ENCODE assay signal across 18 cellular contexts in the genomic region with DNA sequence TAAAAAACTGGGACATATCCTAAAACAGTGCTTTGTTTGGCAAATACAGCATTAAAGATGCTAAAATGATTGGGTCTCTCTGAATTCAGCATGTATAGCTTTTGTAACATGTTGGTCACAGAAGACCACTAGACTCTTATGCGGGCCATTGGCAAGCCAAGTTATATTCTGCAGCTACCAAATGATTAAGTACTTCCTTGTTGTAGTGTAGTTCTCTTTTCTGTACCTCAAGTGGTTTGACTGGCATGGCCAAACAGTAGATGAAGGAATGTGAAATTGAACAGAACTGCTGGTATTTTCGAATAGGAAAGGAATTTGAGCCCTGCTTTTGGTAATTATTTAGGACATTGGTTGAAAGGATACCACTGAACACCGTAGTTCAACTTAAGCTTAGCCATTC.
"Had no signal": no experiment of that assay in that cellular context is flagged by ENCODE, and none has a peak within 500 bp of the region (broad histone marks: within the 10 kb centered on the region; RNA-seq: fewer than 3 reads in every experiment).

No MANE protein-coding gene starts in this region.

- DNase-seq: activated B cell treated with CpG ODN at 0.5 μM for 24 hours; activated CD4-positive, alpha-beta T cell treated with anti-CD3 and anti-CD28 coated beads, Interleukin-2, amount 10 ng/mL, durations not matched to agents 7 days and 5 days; activated naive CD4-positive, alpha-beta T cell treated with anti-CD3 and anti-CD28 coated beads, Interleukin-2, amount 10 ng/mL, durations not matched to agents 7 days and 5 days; amniotic stem cell; brain microvascular endothelial cell; posterior cingulate gyrus; right cardiac atrium; stimulated activated CD4-positive, alpha-beta T cell treated with anti-CD3 and anti-CD28 coated beads, Interleukin-12 subunit alpha, Interleukin-12 subunit beta, amount 100 ng/mL, for 4 hours; stimulated activated CD4-positive, alpha-beta T cell treated with anti-CD3 and anti-CD28 coated beads, Interleukin-4, amount 100 ng/mL, for 1 hour; stimulated activated CD8-positive, alpha-beta memory T cell treated with anti-CD3 and anti-CD28 coated beads, Interleukin-4, amount 100 ng/mL, for 48 hours had no signal

- FAIRE-seq: keratinocyte, TTC549 had no signal

- H3K4me3 ChIP-seq: gastroesophageal sphincter had no signal

- ATAC-seq: gastroesophageal sphincter, right cardiac atrium had no signal

- H3K4me3 Mint-ChIP-seq: activated B cell treated with CpG ODN at 0.5 μM for 24 hours; activated CD4-positive, alpha-beta T cell treated with anti-CD3 and anti-CD28 coated beads, Interleukin-2, amount 10 ng/mL, durations not matched to agents 7 days and 5 days; activated naive CD4-positive, alpha-beta T cell treated with anti-CD3 and anti-CD28 coated beads, Interleukin-2, amount 10 ng/mL, durations not matched to agents 7 days and 5 days; dendritic cell treated with granulocyte-macrophage colony-stimulating factor and Interleukin-4, amounts not matched to agents 40 ng/mL and 50 ng/mL, for 4 days; mesothelial cell of epicardium; stimulated activated naive CD8-positive, alpha-beta T cell treated with anti-CD3 and anti-CD28 coated beads, Interleukin-15, Interleukin-2, amounts not matched to agents 100 ng/mL and 50 ng/mL, for 24 hours; T-helper 1 cell treated with Interleukin-12 subunit alpha and Interleukin-12 subunit beta and Interleukin-4 antibody, amounts not matched to agents 30 μg/mL and 1 μg/mL, for 36 hours had no signal

- H3K36me3 Mint-ChIP-seq: activated naive CD4-positive, alpha-beta T cell treated with anti-CD3 and anti-CD28 coated beads, Interleukin-2, amount 10 ng/mL, durations not matched to agents 7 days and 5 days had no signal

- H3K4me1 Mint-ChIP-seq: activated B cell treated with CpG ODN at 0.5 μM for 24 hours; activated CD4-positive, alpha-beta T cell treated with anti-CD3 and anti-CD28 coated beads, Interleukin-2, amount 10 ng/mL, durations not matched to agents 7 days and 5 days; activated naive CD4-positive, alpha-beta T cell treated with anti-CD3 and anti-CD28 coated beads, Interleukin-2, amount 10 ng/mL, durations not matched to agents 7 days and 5 days had no signal

- H3K27me3 ChIP-seq: brain microvascular endothelial cell, gastroesophageal sphincter had no signal

- H3K9me3 Mint-ChIP-seq: activated CD4-positive, alpha-beta T cell treated with anti-CD3 and anti-CD28 coated beads, Interleukin-2, amount 10 ng/mL, durations not matched to agents 7 days and 5 days; activated T-helper 2 cell treated with anti-CD3 and anti-CD28 coated beads, Interferon-gamma antibody, Interleukin-2, Interleukin-4, amounts not matched to agents 10 μg/mL and 5 μg/mL and 100 μg/mL, durations not matched to agents 14 hours and 24 hours and 36 hours had no signal

- H3K27me3 Mint-ChIP-seq: activated B cell treated with CpG ODN at 0.5 μM for 24 hours; activated naive CD4-positive, alpha-beta T cell treated with anti-CD3 and anti-CD28 coated beads, Interleukin-2, amount 10 ng/mL, durations not matched to agents 7 days and 5 days; stimulated activated naive CD8-positive, alpha-beta T cell treated with anti-CD3 and anti-CD28 coated beads, Interleukin-15, Interleukin-2, amounts not matched to agents 100 ng/mL and 50 ng/mL, for 24 hours had no signal

- H3K36me3 ChIP-seq: brain microvascular endothelial cell, gastroesophageal sphincter had no signal

- H3K27ac ChIP-seq: brain microvascular endothelial cell, gastroesophageal sphincter had no signal

- H3K27ac Mint-ChIP-seq: activated B cell treated with CpG ODN at 0.5 μM for 24 hours; activated CD4-positive, alpha-beta T cell treated with anti-CD3 and anti-CD28 coated beads, Interleukin-2, amount 10 ng/mL, durations not matched to agents 7 days and 5 days; activated naive CD4-positive, alpha-beta T cell treated with anti-CD3 and anti-CD28 coated beads, Interleukin-2, amount 10 ng/mL, durations not matched to agents 7 days and 5 days; activated T-helper 2 cell treated with anti-CD3 and anti-CD28 coated beads, Interferon-gamma antibody, Interleukin-2, Interleukin-4, amounts not matched to agents 10 μg/mL and 5 μg/mL and 100 μg/mL, durations not matched to agents 14 hours and 24 hours and 36 hours; dendritic cell treated with granulocyte-macrophage colony-stimulating factor and Interleukin-4, amounts not matched to agents 40 ng/mL and 50 ng/mL, for 4 days; mesothelial cell of epicardium; stimulated activated naive CD8-positive, alpha-beta T cell treated with anti-CD3 and anti-CD28 coated beads, Interleukin-15, Interleukin-2, amounts not matched to agents 100 ng/mL and 50 ng/mL, for 24 hours; T-helper 1 cell treated with Interleukin-12 subunit alpha and Interleukin-12 subunit beta and Interleukin-4 antibody, amounts not matched to agents 30 μg/mL and 1 μg/mL, for 36 hours had no signal
